Comparison of ENCODE assay signal across 20 cellular contexts in the genomic region with DNA sequence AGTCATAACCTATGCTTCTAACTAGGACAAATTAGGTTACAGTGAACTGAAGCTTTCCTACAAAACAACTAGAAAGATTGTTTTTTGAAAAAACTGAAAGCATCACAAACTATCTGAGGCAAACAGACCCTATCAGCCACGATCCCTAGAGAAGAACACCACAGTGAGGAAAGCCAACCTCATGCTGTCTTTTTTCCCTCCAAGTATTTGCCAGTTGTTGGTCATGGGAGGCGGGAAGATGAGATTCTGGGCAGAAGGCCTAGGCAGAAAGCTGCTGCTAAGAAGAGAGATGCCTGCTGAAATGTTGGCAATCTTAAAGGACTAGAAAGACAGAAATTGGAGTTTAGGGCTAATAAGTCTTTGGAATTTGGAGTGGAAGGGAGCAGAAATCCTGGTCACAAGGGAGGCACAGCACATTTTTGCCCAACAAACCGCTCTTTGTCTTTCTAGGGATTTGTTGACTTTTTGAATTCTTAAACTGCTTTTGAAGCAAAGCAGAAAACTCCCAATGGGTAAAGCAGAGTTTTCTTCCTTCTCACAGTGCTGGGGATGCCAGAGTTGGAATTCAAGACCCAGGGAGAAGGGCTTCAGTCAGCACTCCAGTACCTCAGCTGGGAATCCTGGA.
DNase-seq lines count a peak whose midpoint lies in the region; ATAC-seq and TF ChIP-seq lines count a peak whose summit lies in the region.
"Had no signal": no experiment of that assay in that cellular context is flagged by ENCODE, and none has a peak within 500 bp of the region (broad histone marks: within the 10 kb centered on the region; RNA-seq: fewer than 3 reads in every experiment).

No MANE protein-coding gene starts in this region.

- ATAC-seq in GM23338 (no peak), lower lobe of right lung (no peak)
- ATAC-seq: CD8-positive, alpha-beta T cell; HCT116 had no signal

- H3K36me3 Mint-ChIP-seq in GM23338 (ENCODE audit: low read depth): peaks cover 12% of the 10 kb centered on the region; the same call in 2 of the 3 replicates
- H3K36me3 Mint-ChIP-seq in neural progenitor cell: peaks cover 6% of the 10 kb centered on the region

- H3K4me3 Mint-ChIP-seq in GM23338: no peak overlapping the region
- no peak overlapping the region for H3K4me3 Mint-ChIP-seq in neural progenitor cell
- H3K4me3 Mint-ChIP-seq: B cell; CD8-positive, alpha-beta T cell; HFFc6; IgD-negative memory B cell had no signal

- DNase-seq in GM23338 (ENCODE audit: low spot score) (no peak), epidermal melanocyte (ENCODE audit: insufficient read length, low spot score) (peak; percentile 31), neural progenitor cell (ENCODE audit: low spot score) (no peak), retinal pigment epithelial cell (ENCODE audit: low read depth) (peak; percentile 15), lower lobe of right lung (no peak), NCI-H1694 treated with DMSO at 0.1 percent for 48 hours (lab: John Stamatoyannopoulos, UW) (no peak)
- DNase-seq in stimulated activated CD8-positive, alpha-beta memory T cell treated with anti-CD3 and anti-CD28 coated beads, Interleukin-4, amount 100 ng/mL, for 48 hours: no peak
- DNase-seq: CD8-positive, alpha-beta T cell; COR-L47; DMS 273 treated with DMSO at 0.1 percent for 48 hours; DMS53; DND-41; EL; GM23248; H7; HFFc6 had no signal

- H3K9me3 ChIP-seq in neural progenitor cell (ENCODE audit: low read depth): peaks cover 7% of the 10 kb centered on the region
- H3K9me3 ChIP-seq in lower lobe of right lung: peaks cover 12% of the 10 kb centered on the region

- TF ChIP-seq CTCF in GM23338 (conservative IDR thresholded peaks at IDR 0.05; ENCODE audit: low read depth in 2 of 2) (no peak), neural progenitor cell (IDR thresholded peaks at IDR 0.05) (no peak), retinal pigment epithelial cell (conservative IDR thresholded peaks at IDR 0.05; ENCODE audit: low read depth, low read length) (no peak), lower lobe of right lung (IDR thresholded peaks at IDR 0.05) (no peak)

- H3K4me3 ChIP-seq in GM23338 (no peak overlapping the region), neural progenitor cell (no peak overlapping the region), retinal pigment epithelial cell (ENCODE audit: low read length) (no peak overlapping the region), lower lobe of right lung (no peak overlapping the region)
- H3K4me3 ChIP-seq: BLaER1 treated with 17β-estradiol and CSF1 and Interleukin-3, amounts not matched to agents 10 nM and 100 nM; GM23248 had no signal

- H3F3A ChIP-seq in GM23338 (replicated peaks; ENCODE audit: low read depth) (no peaks in the 10 kb centered on the region), neural progenitor cell (ENCODE audit: low read depth) (no peaks in the 10 kb centered on the region)

- H3K9me2 ChIP-seq in GM23338 (ENCODE audit: insufficient read depth): no peaks in the 10 kb centered on the region; the same call in 1 of the 2 replicates

- H3K27ac Mint-ChIP-seq in GM23338: no peak overlapping the region
- H3K27ac Mint-ChIP-seq in neural progenitor cell: no peak overlapping the region
- H3K27ac Mint-ChIP-seq: B cell; CD8-positive, alpha-beta T cell; HFFc6 had no signal

- peaks cover 34% of the 10 kb centered on the region for H3K9me3 Mint-ChIP-seq in GM23338
- peaks cover 18% of the 10 kb centered on the region for H3K9me3 Mint-ChIP-seq in neural progenitor cell

- intact Hi-C loops in lower lobe of right lung (cut with DNase I): no loop called here

- H3K36me3 ChIP-seq in GM23338 (ENCODE audit: insufficient read depth): no peaks in the 10 kb centered on the region
- peaks cover 8% of the 10 kb centered on the region for H3K36me3 ChIP-seq in neural progenitor cell
- no peaks in the 10 kb centered on the region for H3K36me3 ChIP-seq in lower lobe of right lung

- H2AFZ ChIP-seq in GM23338 (peak overlapping the region; percentile 52; the same call in 1 of the 2 replicates), neural progenitor cell (replicated peaks) (peak overlapping the region; percentile 23)
- H2AFZ ChIP-seq: GM23248 had no signal

- H3K4me1 Mint-ChIP-seq in GM23338 (no peaks in the 10 kb centered on the region), neural progenitor cell (no peaks in the 10 kb centered on the region)
- H3K4me1 Mint-ChIP-seq: B cell, IgD-negative memory B cell had no signal

- H3K4me1 ChIP-seq in GM23338 (ENCODE audit: insufficient read depth) (no peaks in the 10 kb centered on the region), neural progenitor cell (no peaks in the 10 kb centered on the region), lower lobe of right lung (no peaks in the 10 kb centered on the region)
- H3K4me1 ChIP-seq: BLaER1 treated with 17β-estradiol and CSF1 and Interleukin-3, amounts not matched to agents 10 nM and 100 nM had no signal

- no peak overlapping the region for H3K9ac ChIP-seq in neural progenitor cell
- H3K9ac ChIP-seq: BLaER1 treated with 17β-estradiol and CSF1 and Interleukin-3, amounts not matched to agents 10 nM and 100 nM; GM23248 had no signal

- no peak overlapping the region for H3K27ac ChIP-seq in GM23338 (ENCODE audit: low read depth)
- no peak overlapping the region for H3K27ac ChIP-seq in neural progenitor cell
- no peak overlapping the region for H3K27ac ChIP-seq in lower lobe of right lung
- H3K27ac ChIP-seq: BLaER1 treated with 17β-estradiol and CSF1 and Interleukin-3, amounts not matched to agents 10 nM and 100 nM; GM23248 had no signal

- H3K27me3 ChIP-seq in GM23338 (ENCODE audit: insufficient read depth) (no peaks in the 10 kb centered on the region), neural progenitor cell (no peaks in the 10 kb centered on the region), lower lobe of right lung (ENCODE audit: low read depth) (no peaks in the 10 kb centered on the region)
- H3K27me3 ChIP-seq: BLaER1 treated with 17β-estradiol and CSF1 and Interleukin-3, amounts not matched to agents 10 nM and 100 nM had no signal

- no peaks in the 10 kb centered on the region for H3K27me3 Mint-ChIP-seq in GM23338 (ENCODE audit: insufficient read depth, low read depth, poor library complexity)
- peaks cover 2% of the 10 kb centered on the region for H3K27me3 Mint-ChIP-seq in neural progenitor cell (ENCODE audit: insufficient read depth, low read depth)
- H3K27me3 Mint-ChIP-seq: IgD-negative memory B cell had no signal

- H3K4me2 ChIP-seq in GM23338 (no peak overlapping the region), neural progenitor cell (no peak overlapping the region)
- H3K4me2 ChIP-seq: BLaER1 treated with 17β-estradiol and CSF1 and Interleukin-3, amounts not matched to agents 10 nM and 100 nM had no signal

- no peaks in the 10 kb centered on the region for H3K79me2 ChIP-seq in GM23338 (replicated peaks; ENCODE audit: insufficient read depth)
- H3K79me2 ChIP-seq in neural progenitor cell (ENCODE audit: low read depth): no peaks in the 10 kb centered on the region

- H4K20me1 ChIP-seq in GM23338 (replicated peaks; ENCODE audit: insufficient read depth): no peaks in the 10 kb centered on the region
- H4K20me1 ChIP-seq in neural progenitor cell (ENCODE audit: low read depth): no peaks in the 10 kb centered on the region
- H4K20me1 ChIP-seq: BLaER1 treated with 17β-estradiol and CSF1 and Interleukin-3, amounts not matched to agents 10 nM and 100 nM had no signal

TF ChIP-seq in GM23338, 12 proteins besides CTCF, POLR2A, EP300 and RAD21 (continues in another document):
- TF ChIP-seq CREB1 (CRISPR knock-in tag; IDR thresholded peaks at IDR 0.05; ENCODE audit: low read depth): no peak
- no peak for TF ChIP-seq NANOG (IDR thresholded peaks at IDR 0.05; ENCODE audit: borderline replicate concordance)
- no peak for TF ChIP-seq POLR2AphosphoS5 (IDR thresholded peaks at IDR 0.05; ENCODE audit: low read depth)

Comparison
In these comparisons a context has a peak if more than half of its experiments do, and no peak if none do; other contexts are left out.
1. DNase-seq: peak in epidermal melanocyte (single experiment) and retinal pigment epithelial cell (single experiment); none in GM23338 (single experiment), neural progenitor cell (single experiment), stimulated activated CD8-positive, alpha-beta memory T cell treated with anti-CD3 and anti-CD28 coated beads, Interleukin-4, amount 100 ng/mL, for 48 hours (single experiment), lower lobe of right lung (single experiment) and NCI-H1694 treated with DMSO at 0.1 percent for 48 hours (single experiment).